19 cellular contexts compared by ENCODE assay signal in genomic region chr13:108426893-108427292, GRCh38.
"Had no signal": no experiment of that assay in that cellular context is flagged by ENCODE, and none has a peak within 500 bp of the region (broad histone marks: within the 10 kb centered on the region; RNA-seq: fewer than 3 reads in every experiment).

No MANE protein-coding gene starts in this region.

- H3K4me1 Mint-ChIP-seq: activated B cell treated with CpG ODN at 0.5 μM for 24 hours; activated CD4-positive, alpha-beta T cell treated with anti-CD3 and anti-CD28 coated beads for 36 hours; activated naive CD8-positive, alpha-beta T cell treated with anti-CD3 and anti-CD28 coated beads for 36 hours; brain; neural crest cell had no signal

- H3K27ac ChIP-seq: epithelial cell of prostate, gastroesophageal sphincter, sigmoid colon had no signal

- DNase-seq: activated B cell treated with CpG ODN at 0.5 μM for 24 hours; activated CD4-positive, alpha-beta T cell treated with anti-CD3 and anti-CD28 coated beads for 36 hours; activated CD4-positive, alpha-beta T cell treated with anti-CD3 and anti-CD28 coated beads, Interleukin-2, amount 50 U/mL, for 4 hours; activated CD8-positive, alpha-beta memory T cell treated with anti-CD3 and anti-CD28 coated beads, Interleukin-2, amount 50 U/mL, for 48 hours; activated naive CD4-positive, alpha-beta T cell treated with Interleukin-2 at 50 U/mL for 16 hours; activated naive CD8-positive, alpha-beta T cell treated with anti-CD3 and anti-CD28 coated beads for 36 hours; activated T-cell treated with anti-CD3 and anti-CD28 coated beads, Interleukin-2, amount 50 U/mL, for 4 hours; cortex of kidney; naive thymus-derived CD4-positive, alpha-beta T cell; sigmoid colon; stimulated activated CD4-positive, alpha-beta T cell treated with anti-CD3 and anti-CD28 coated beads, Interleukin-4, amount 100 ng/mL, for 24 hours; stimulated activated naive CD4-positive, alpha-beta T cell treated with Interleukin-2 at 50 U/mL for 16 hours; T-helper 1 cell; T-helper 9 cell had no signal

- H3K4me3 Mint-ChIP-seq: activated B cell treated with CpG ODN at 0.5 μM for 24 hours; activated CD4-positive, alpha-beta T cell treated with anti-CD3 and anti-CD28 coated beads for 36 hours; activated naive CD8-positive, alpha-beta T cell treated with anti-CD3 and anti-CD28 coated beads for 36 hours; activated T-cell treated with anti-CD3 and anti-CD28 coated beads, Interleukin-2, amount 50 U/mL, for 4 hours; brain; naive thymus-derived CD4-positive, alpha-beta T cell; neural crest cell had no signal

- H3K4me1 ChIP-seq: gastroesophageal sphincter, sigmoid colon had no signal

- ATAC-seq: activated CD4-positive, alpha-beta T cell treated with anti-CD3 and anti-CD28 coated beads for 36 hours; activated T-cell treated with anti-CD3 and anti-CD28 coated beads, Interleukin-2, amount 50 U/mL, for 4 hours; gastroesophageal sphincter; naive thymus-derived CD4-positive, alpha-beta T cell had no signal

- H3K36me3 ChIP-seq: gastroesophageal sphincter, sigmoid colon had no signal

- H3K4me3 ChIP-seq: gastroesophageal sphincter, sigmoid colon, smooth muscle cell had no signal

- H3K27ac Mint-ChIP-seq: activated B cell treated with CpG ODN at 0.5 μM for 24 hours; activated CD4-positive, alpha-beta T cell treated with anti-CD3 and anti-CD28 coated beads for 36 hours; activated naive CD8-positive, alpha-beta T cell treated with anti-CD3 and anti-CD28 coated beads for 36 hours; brain; naive thymus-derived CD4-positive, alpha-beta T cell had no signal

- H3K9me3 Mint-ChIP-seq: activated B cell treated with CpG ODN at 0.5 μM for 24 hours; activated naive CD8-positive, alpha-beta T cell treated with anti-CD3 and anti-CD28 coated beads for 36 hours; activated T-cell treated with anti-CD3 and anti-CD28 coated beads, Interleukin-2, amount 50 U/mL, for 4 hours; brain; neural crest cell had no signal

- H3K36me3 Mint-ChIP-seq: activated naive CD8-positive, alpha-beta T cell treated with anti-CD3 and anti-CD28 coated beads for 36 hours; brain; naive thymus-derived CD4-positive, alpha-beta T cell had no signal

- H3K4me2 ChIP-seq: smooth muscle cell had no signal

- H3K27me3 Mint-ChIP-seq: activated B cell treated with CpG ODN at 0.5 μM for 24 hours; activated CD4-positive, alpha-beta T cell treated with anti-CD3 and anti-CD28 coated beads for 36 hours; activated naive CD8-positive, alpha-beta T cell treated with anti-CD3 and anti-CD28 coated beads for 36 hours; brain; naive thymus-derived CD4-positive, alpha-beta T cell had no signal

- H3K27me3 ChIP-seq: gastroesophageal sphincter, sigmoid colon had no signal

- H3K9me3 ChIP-seq: gastroesophageal sphincter, sigmoid colon had no signal
